Comparison of ENCODE assay signal across 8 cellular contexts in the genomic region with DNA sequence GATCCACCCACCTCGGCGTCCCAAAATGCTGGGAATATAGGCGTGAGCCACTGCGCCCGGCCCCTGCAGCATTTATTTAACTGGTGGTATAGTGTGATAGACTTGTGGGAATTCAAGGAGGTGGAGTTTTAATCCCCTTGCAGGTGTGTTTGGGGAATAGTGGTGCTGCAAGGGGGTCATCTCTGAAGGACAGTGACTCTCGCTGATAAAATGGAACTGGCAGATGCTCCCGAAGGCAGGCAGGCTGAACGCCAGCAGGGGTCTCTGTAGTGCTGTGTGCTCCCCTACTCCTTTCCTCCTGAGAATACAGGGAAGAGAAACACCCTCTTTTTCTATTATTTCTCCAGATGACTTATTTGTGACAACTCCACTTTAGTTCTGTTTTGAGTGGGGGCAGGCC. TPM values are rescaled to one million over a fixed set of nuclear protein-coding genes. Genes with fewer than 3 reads are reported as not detected.
DNase-seq lines count a peak whose midpoint lies in the region; ATAC-seq, FAIRE-seq and TF ChIP-seq lines count a peak whose summit lies in the region.

No MANE protein-coding gene starts in this region.

- no peaks in the 10 kb centered on the region for H3K27me3 ChIP-seq in GM12878 (replicated peaks in 1 of 2; ENCODE audit: control insufficient read depth in 2 of 2, insufficient read depth in 2 of 2, low read length in 1 of 2)
- H3K27me3 ChIP-seq in spleen (replicated peaks in 1 of 7), result no peaks in the 10 kb centered on the region

- H3K79me2 ChIP-seq in GM12878 (ENCODE audit: control insufficient read depth, insufficient read depth, low read length), result no peaks in the 10 kb centered on the region; the same call in 1 of the 2 replicates

- peak; percentile 23 for DNase-seq in activated naive CD8-positive, alpha-beta T cell treated with anti-CD3 and anti-CD28 coated beads, Interleukin-2, amount 50 U/mL, for 24 hours
- DNase-seq in activated naive CD8-positive, alpha-beta T cell treated with anti-CD3 and anti-CD28 coated beads for 36 hours, result no peak
- DNase-seq in NCI-H2227 (lab: John Stamatoyannopoulos, UW; ENCODE audit: unreplicated experiment) (peak; percentile 58), GM12878 (ENCODE audit: low read depth, low spot score) (no peak), spleen (peak; percentile 54)

- POLR2A ChIA-PET in GM12878 (lab: Charles Lee), result no interaction called here

- SMC1A ChIA-PET in GM12878 (lab: Charles Lee; ENCODE audit: uncharacterized antibody, unreplicated experiment), result interaction anchor here (1.0 to 1.2 kb wide), 2 partner anchors 11 to 70 kb away, joined by 3 read pairs; no protein-coding TSS in a partner anchor

- BruUV-seq in GM12878 (replicated peaks; lab: Mats Ljungman, UMichigan), result no TSS peak

- no peak overlapping the region for H3K27ac Mint-ChIP-seq in activated naive CD8-positive, alpha-beta T cell treated with anti-CD3 and anti-CD28 coated beads, Interleukin-2, amount 50 U/mL, for 24 hours
- no peak overlapping the region for H3K27ac Mint-ChIP-seq in activated naive CD8-positive, alpha-beta T cell treated with anti-CD3 and anti-CD28 coated beads for 36 hours

- H3K4me3 Mint-ChIP-seq in activated naive CD8-positive, alpha-beta T cell treated with anti-CD3 and anti-CD28 coated beads, Interleukin-2, amount 50 U/mL, for 24 hours, result no peak overlapping the region
- H3K4me3 Mint-ChIP-seq in activated naive CD8-positive, alpha-beta T cell treated with anti-CD3 and anti-CD28 coated beads for 36 hours, result no peak overlapping the region

- TF ChIP-seq CTCF in GM12878 (IDR thresholded peaks at IDR 0.05 in 2 of 3, conservative IDR thresholded peaks at IDR 0.05 in 1 of 3; ENCODE audit: control insufficient read depth in 2 of 3, extremely low read depth in 1 of 3, insufficient read depth in 1 of 3, low read depth in 3 of 3, low read length in 3 of 3) (peak; percentile 45 to 55 (median 55); a peak in 4 of 6 replicates), spleen (IDR thresholded peaks at IDR 0.05 in 8 of 11, conservative IDR thresholded peaks at IDR 0.05 in 3 of 11) (peak in 6 of 11 experiments; percentile 13 to 41 (median 22))

- RAD21 ChIA-PET in GM12878 (lab: Charles Lee; ENCODE audit: unreplicated experiment), result interaction anchor here (0.8 kb wide), 1 partner anchor 104 kb away, joined by 3 read pairs; no protein-coding TSS in a partner anchor

- peaks cover 10% of the 10 kb centered on the region for H3K4me1 Mint-ChIP-seq in activated naive CD8-positive, alpha-beta T cell treated with anti-CD3 and anti-CD28 coated beads, Interleukin-2, amount 50 U/mL, for 24 hours
- H3K4me1 Mint-ChIP-seq in activated naive CD8-positive, alpha-beta T cell treated with anti-CD3 and anti-CD28 coated beads for 36 hours, result peaks cover 4% of the 10 kb centered on the region

- CTCF ChIA-PET in GM12878 (lab: Yijun Ruan, JAX), result interaction anchor here (0.9 to 1.0 kb wide), 2 partner anchors 12 to 146 kb away, joined by 3 read pairs; no protein-coding TSS in a partner anchor

- H3K4me2 ChIP-seq in GM12878 (ENCODE audit: control insufficient read depth, insufficient read depth), result no peak overlapping the region

- no peak overlapping the region for H3K9ac ChIP-seq in GM12878 (ENCODE audit: control insufficient read depth, insufficient read depth, low read length)

- no peaks in the 10 kb centered on the region for H3K9me3 ChIP-seq in GM12878 (replicated peaks; ENCODE audit: control insufficient read depth, insufficient read depth, low read length)
- H3K9me3 ChIP-seq in spleen, result no peaks in the 10 kb centered on the region

- no peaks in the 10 kb centered on the region for H3K36me3 Mint-ChIP-seq in activated naive CD8-positive, alpha-beta T cell treated with anti-CD3 and anti-CD28 coated beads, Interleukin-2, amount 50 U/mL, for 24 hours (ENCODE audit: low read depth)
- no peaks in the 10 kb centered on the region for H3K36me3 Mint-ChIP-seq in activated naive CD8-positive, alpha-beta T cell treated with anti-CD3 and anti-CD28 coated beads for 36 hours

- H3K4me3 ChIP-seq in GM12878, result no peak overlapping the region
- H3K4me3 ChIP-seq in spleen, result peak overlapping the region in 1 of 8 donors; percentile 3

- intact Hi-C loops in GM12878 (cut with micrococcal nuclease; ENCODE audit: unreplicated experiment) (no loop called here), spleen (cut with DNase I; ENCODE audit: low total_unique reads) (no loop called here)

- peaks cover 2% of the 10 kb centered on the region for H3K27me3 Mint-ChIP-seq in activated naive CD8-positive, alpha-beta T cell treated with anti-CD3 and anti-CD28 coated beads, Interleukin-2, amount 50 U/mL, for 24 hours
- no peaks in the 10 kb centered on the region for H3K27me3 Mint-ChIP-seq in activated naive CD8-positive, alpha-beta T cell treated with anti-CD3 and anti-CD28 coated beads for 36 hours

- ATAC-seq in activated naive CD8-positive, alpha-beta T cell treated with anti-CD3 and anti-CD28 coated beads, Interleukin-2, amount 50 U/mL, for 24 hours, result no peak
- no peak for ATAC-seq in GM12878
- ATAC-seq in HG03196 (IDR thresholded peaks at IDR 0.05; ENCODE audit: unreplicated experiment), result no peak
- no peak for ATAC-seq in HG02623 (IDR thresholded peaks at IDR 0.05; ENCODE audit: unreplicated experiment)
- no peak for ATAC-seq in HG03139 (IDR thresholded peaks at IDR 0.05; ENCODE audit: unreplicated experiment)

- peak overlapping the region; percentile 34 for H2AFZ ChIP-seq in GM12878 (ENCODE audit: control insufficient read depth, low read depth, low read length)

- H4K20me1 ChIP-seq in GM12878 (ENCODE audit: control insufficient read depth, insufficient read depth), result no peaks in the 10 kb centered on the region

- 58% methylated on average over 8 of the region's 8 CpGs for WGBS in GM12878 (ENCODE audit: insufficient coverage, insufficient replicate concordance, low lambda C conversion rate, missing lambda C conversion rate)
- WGBS in spleen, 5 donors, result 55 to 59% (median 57%) methylated on average over 8 of the region's 8 CpGs

- H3K27ac ChIP-seq in GM12878 (ENCODE audit: control insufficient read depth, insufficient read depth) (no peak overlapping the region), spleen (peak overlapping the region in 4 of 8 donors; percentile 39 to 65 (median 46))

- TF ChIP-seq POLR2A in GM12878 (IDR thresholded peaks at IDR 0.05; ENCODE audit: low read depth, low read length) (no peak), spleen (IDR thresholded peaks at IDR 0.05) (no peak)

- FAIRE-seq in GM12878 (lab: Jason Lieb, UNC), result peak; percentile 18

- no peaks in the 10 kb centered on the region for H3K36me3 ChIP-seq in GM12878 (ENCODE audit: control insufficient read depth in 2 of 2, insufficient read depth in 2 of 2, low read length in 1 of 2)
- no peaks in the 10 kb centered on the region for H3K36me3 ChIP-seq in spleen

- H3K9me3 Mint-ChIP-seq in activated naive CD8-positive, alpha-beta T cell treated with anti-CD3 and anti-CD28 coated beads, Interleukin-2, amount 50 U/mL, for 24 hours, result no peaks in the 10 kb centered on the region
- H3K9me3 Mint-ChIP-seq in activated naive CD8-positive, alpha-beta T cell treated with anti-CD3 and anti-CD28 coated beads for 36 hours, result no peaks in the 10 kb centered on the region

- TF ChIP-seq RAD21 in GM12878 (IDR thresholded peaks at IDR 0.05; ENCODE audit: insufficient read depth, low read depth, low read length), result peak; percentile 56

- H3K4me1 ChIP-seq in GM12878 (ENCODE audit: control insufficient read depth, insufficient read depth, low read length) (no peaks in the 10 kb centered on the region), spleen (peaks cover 0 to 46% (median 12%) of the 10 kb centered on the region in 6 donors)

- no peak for TF ChIP-seq EP300 in GM12878 (IDR thresholded peaks at IDR 0.05; ENCODE audit: borderline replicate concordance in 1 of 2, control insufficient read depth in 1 of 2, low read depth in 2 of 2, low read length in 2 of 2)

- in situ Hi-C loops in GM12878 (cut with MboI), result no loop called here

RNA-seq across cellular contexts. Expression of gene OSCP1, which starts 4.0 kb away (rescaled TPM):
- total RNA-seq in activated naive CD8-positive, alpha-beta T cell treated with anti-CD3 and anti-CD28 coated beads for 36 hours, result 1 to 10 TPM; 2.4 to 2.7 TPM
- total RNA-seq in GM12878 (2013; cell fraction: nucleolus; rRNA removed), result 0.76 and 2.5 TPM in 2 replicates
- total RNA-seq in GM12878 (2014; rRNA removed) (1.9 and 2.8 TPM in 2 replicates), GM12878 (2014; rRNA removed; fragmentation: Illumina TruSeq; extraction: Trizol) (1.7 and 2.2 TPM in 2 replicates), GM12878 (2021) (1.5 and 3.1 TPM in 2 replicates), spleen (1 to 10 TPM; 1.1 to 3.3 (median 1.4) TPM)
- polyA plus RNA-seq in GM12878 (2011; ENCODE audit: low read depth), result 2.8 TPM
- polyA plus RNA-seq in GM12878 (2011; rRNA removed) (1.9 and 3.0 TPM in 2 replicates), GM12878 (2014; fragmentation: Illumina TruSeq; extraction: Trizol) (1.8 and 1.9 TPM in 2 replicates), GM12878 (2014; fragmentation: Nextera tagmentation; extraction: Ambion mirVana) (1 to 10 TPM; 5.5 to 5.9 TPM), GM12878 (2014; rRNA removed) (3.0 and 4.4 TPM in 2 replicates), GM12878 (2016; fragmentation: Nextera tagmentation; extraction: Ambion mirVana) (1 to 10 TPM; 3.3 to 4.1 TPM), spleen (1 to 10 TPM in 1 of 3 donors, under 1 TPM in 2; 0.70 to 1.8 (median 0.76) TPM)
- polyA plus RNA-seq in GM12878 (2011; cell fraction: cytosol; rRNA removed), result 1.3 and 1.5 TPM in 2 replicates
- 0.75 and 1.5 TPM in 2 replicates for polyA plus RNA-seq in GM12878 (2011; cell fraction: nucleus; rRNA removed)
- polyA plus RNA-seq in GM12878 (2012), result 1.9 and 2.3 TPM in 2 replicates
- polyA minus RNA-seq in GM12878 (2011; rRNA and poly(A)+ RNA removed), result 1.2 and 2.9 TPM in 2 replicates
- not detected in 2 replicates for polyA minus RNA-seq in GM12878 (2011; cell fraction: cytosol; rRNA and poly(A)+ RNA removed)
- polyA minus RNA-seq in GM12878 (2011; cell fraction: nucleus; rRNA and poly(A)+ RNA removed), result 1.1 and 2.1 TPM in 2 replicates

RNA-seq across cellular contexts. Expression of gene MRPS15, which starts 17.9 kb away (rescaled TPM):
- total RNA-seq in activated naive CD8-positive, alpha-beta T cell treated with anti-CD3 and anti-CD28 coated beads for 36 hours, result 100 to 1,000 TPM; 137 to 149 TPM
- total RNA-seq in GM12878 (2013; cell fraction: nucleolus; rRNA removed), result 22.7 and 27.4 TPM in 2 replicates
- total RNA-seq in GM12878 (2014; rRNA removed) (114 and 124 TPM in 2 replicates), GM12878 (2014; rRNA removed; fragmentation: Illumina TruSeq; extraction: Trizol) (90.6 and 99.7 TPM in 2 replicates), GM12878 (2021) (99.3 and 100 TPM in 2 replicates), spleen (10 to 100 TPM; 31.2 to 57.8 (median 38.0) TPM)
- polyA plus RNA-seq in GM12878 (2011; ENCODE audit: low read depth), result 31.7 TPM
- polyA plus RNA-seq in GM12878 (2011; rRNA removed) (83.1 and 103 TPM in 2 replicates), GM12878 (2014; fragmentation: Illumina TruSeq; extraction: Trizol) (148 and 157 TPM in 2 replicates), GM12878 (2014; fragmentation: Nextera tagmentation; extraction: Ambion mirVana) (10 to 100 TPM; 41.1 to 72.0 TPM), GM12878 (2014; rRNA removed) (166 and 171 TPM in 2 replicates), GM12878 (2016; fragmentation: Nextera tagmentation; extraction: Ambion mirVana) (100 to 1,000 TPM; 200 to 207 TPM), spleen (10 to 100 TPM; 75.8 to 94.3 (median 91.3) TPM)
- polyA plus RNA-seq in GM12878 (2011; cell fraction: cytosol; rRNA removed), result 68.6 and 77.9 TPM in 2 replicates
- 38.0 and 40.9 TPM in 2 replicates for polyA plus RNA-seq in GM12878 (2011; cell fraction: nucleus; rRNA removed)
- polyA plus RNA-seq in GM12878 (2012), result 56.3 and 71.8 TPM in 2 replicates
- polyA minus RNA-seq in GM12878 (2011; rRNA and poly(A)+ RNA removed), result 22.9 and 26.3 TPM in 2 replicates
- polyA minus RNA-seq in GM12878 (2011; cell fraction: cytosol; rRNA and poly(A)+ RNA removed), result 13.2 and 14.8 TPM in 2 replicates
- 7.3 and 15.6 TPM in 2 replicates for polyA minus RNA-seq in GM12878 (2011; cell fraction: nucleus; rRNA and poly(A)+ RNA removed)

RNA-seq across cellular contexts. Expression of gene CSF3R, which starts 36.5 kb away (rescaled TPM):
- under 1 TPM; 0.04 to 0.06 TPM for total RNA-seq in activated naive CD8-positive, alpha-beta T cell treated with anti-CD3 and anti-CD28 coated beads for 36 hours
- total RNA-seq in GM12878 (2013; cell fraction: nucleolus; rRNA removed), result not detected in 2 replicates
- total RNA-seq in GM12878 (2014; rRNA removed), result not detected in 2 replicates
- total RNA-seq in GM12878 (2014; rRNA removed; fragmentation: Illumina TruSeq; extraction: Trizol), result not detected in 2 replicates
- 0.13 TPM in 1 of 2 replicates, not detected in the other for total RNA-seq in GM12878 (2021)
- not detected for polyA plus RNA-seq in GM12878 (2011; ENCODE audit: low read depth)
- polyA plus RNA-seq in GM12878 (2011; rRNA removed), result not detected in 2 replicates
- not detected in 2 replicates for polyA plus RNA-seq in GM12878 (2011; cell fraction: cytosol; rRNA removed)
- not detected in 2 replicates for polyA plus RNA-seq in GM12878 (2011; cell fraction: nucleus; rRNA removed)
- polyA plus RNA-seq in GM12878 (2012), result 0.05 TPM in 1 of 2 replicates, not detected in the other
- polyA plus RNA-seq in GM12878 (2014; fragmentation: Illumina TruSeq; extraction: Trizol), result not detected in 2 replicates
- not detected for polyA plus RNA-seq in GM12878 (2014; fragmentation: Nextera tagmentation; extraction: Ambion mirVana)
- not detected in 2 replicates for polyA plus RNA-seq in GM12878 (2014; rRNA removed)
- not detected for polyA plus RNA-seq in GM12878 (2016; fragmentation: Nextera tagmentation; extraction: Ambion mirVana)
- polyA minus RNA-seq in GM12878 (2011; rRNA and poly(A)+ RNA removed), result not detected in 2 replicates
- polyA minus RNA-seq in GM12878 (2011; cell fraction: cytosol; rRNA and poly(A)+ RNA removed), result not detected in 2 replicates
- polyA minus RNA-seq in GM12878 (2011; cell fraction: nucleus; rRNA and poly(A)+ RNA removed), result not detected in 2 replicates
- total RNA-seq in spleen, result 100 to 1,000 TPM; 200 to 795 (median 433) TPM
- polyA plus RNA-seq in spleen, result 10 to 100 TPM in 2 of 3 donors, 1 to 10 TPM in 1; 8.9 to 73.8 (median 52.7) TPM

RNA-seq across cellular contexts. Expression of gene LSM10, which starts 48.6 kb away (rescaled TPM):
- total RNA-seq in activated naive CD8-positive, alpha-beta T cell treated with anti-CD3 and anti-CD28 coated beads for 36 hours, result 10 to 100 TPM; 64.1 to 66.8 TPM
- total RNA-seq in GM12878 (2013; cell fraction: nucleolus; rRNA removed), result 4.2 and 6.5 TPM in 2 replicates
- total RNA-seq in GM12878 (2014; rRNA removed) (43.3 and 48.3 TPM in 2 replicates), GM12878 (2014; rRNA removed; fragmentation: Illumina TruSeq; extraction: Trizol) (11.9 and 13.1 TPM in 2 replicates), GM12878 (2021) (53.6 and 56.6 TPM in 2 replicates), spleen (10 to 100 TPM; 42.9 to 62.2 (median 49.0) TPM)
- polyA plus RNA-seq in GM12878 (2011; ENCODE audit: low read depth), result 39.7 TPM
- polyA plus RNA-seq in GM12878 (2011; rRNA removed) (35.3 and 58.4 TPM in 2 replicates), GM12878 (2014; fragmentation: Illumina TruSeq; extraction: Trizol) (34.1 and 68.0 TPM in 2 replicates), GM12878 (2014; fragmentation: Nextera tagmentation; extraction: Ambion mirVana) (10 to 100 TPM; 26.6 to 36.0 TPM), GM12878 (2014; rRNA removed) (99.8 and 103 TPM in 2 replicates), GM12878 (2016; fragmentation: Nextera tagmentation; extraction: Ambion mirVana) (10 to 100 TPM; 85.9 to 97.3 TPM), spleen (10 to 100 TPM; 65.1 to 87.6 (median 86.6) TPM)
- 70.9 and 107 TPM in 2 replicates for polyA plus RNA-seq in GM12878 (2011; cell fraction: cytosol; rRNA removed)
- polyA plus RNA-seq in GM12878 (2011; cell fraction: nucleus; rRNA removed), result 31.8 and 32.9 TPM in 2 replicates
- polyA plus RNA-seq in GM12878 (2012), result 42.3 and 45.0 TPM in 2 replicates
- 38.8 and 41.3 TPM in 2 replicates for polyA minus RNA-seq in GM12878 (2011; rRNA and poly(A)+ RNA removed)
- polyA minus RNA-seq in GM12878 (2011; cell fraction: cytosol; rRNA and poly(A)+ RNA removed), result 10.7 and 23.7 TPM in 2 replicates
- 11.6 and 17.0 TPM in 2 replicates for polyA minus RNA-seq in GM12878 (2011; cell fraction: nucleus; rRNA and poly(A)+ RNA removed)

Comparison
In these comparisons a context has a peak if more than half of its experiments do, and no peak if none do; other contexts are left out.
1. DNase-seq: peak in activated naive CD8-positive, alpha-beta T cell treated with anti-CD3 and anti-CD28 coated beads, Interleukin-2, amount 50 U/mL, for 24 hours (single experiment), NCI-H2227 (single experiment) and spleen (single experiment); none in activated naive CD8-positive, alpha-beta T cell treated with anti-CD3 and anti-CD28 coated beads for 36 hours (single experiment) and GM12878 (single experiment).
2. RNA of gene CSF3R, which starts 36.5 kb away (total RNA-seq): 200 to 795 TPM in spleen; 0.04 to 0.06 TPM in activated naive CD8-positive, alpha-beta T cell treated with anti-CD3 and anti-CD28 coated beads for 36 hours and 0.13 TPM in GM12878; every median in the first group is over 100 times any median in the second.